ENCODE assay signal across 11 cellular contexts in the genomic region with DNA sequence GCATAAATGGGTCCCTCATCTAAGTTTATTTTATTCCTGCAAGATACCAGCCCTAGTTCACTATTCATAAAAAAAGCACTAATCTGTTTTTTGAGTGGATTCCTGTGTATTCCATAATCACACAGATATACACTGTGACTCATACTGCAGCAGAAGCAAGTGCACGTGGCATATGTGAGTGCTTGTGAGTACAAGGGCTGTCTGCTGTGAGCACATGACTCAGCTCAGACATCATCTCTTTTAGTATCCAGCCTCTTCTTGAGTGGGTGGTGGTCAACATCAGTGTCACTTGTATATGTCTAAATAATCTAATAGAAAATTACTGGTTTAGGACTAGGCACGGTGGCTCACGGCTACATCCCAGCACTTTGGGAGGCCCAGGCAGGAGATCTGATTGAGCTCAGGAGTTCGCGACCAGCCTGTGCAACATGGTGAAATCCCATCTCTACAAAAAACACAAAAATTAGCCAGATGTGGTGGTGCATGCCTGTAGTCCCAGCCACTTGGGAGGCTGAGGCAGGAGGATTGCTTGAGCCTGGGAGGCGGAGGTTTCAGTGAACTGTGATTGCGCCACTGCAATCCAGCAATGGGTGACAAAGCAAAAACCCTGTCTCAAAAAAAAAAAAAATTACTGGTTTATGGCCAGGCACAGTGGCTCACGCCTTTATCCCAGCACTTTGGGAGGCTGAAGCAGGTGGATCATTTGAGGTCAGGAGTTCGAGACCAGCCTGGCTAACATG. TPM values are rescaled to one million over a fixed set of nuclear protein-coding genes. Genes with fewer than 3 reads are reported as not detected.
DNase-seq lines count a peak whose midpoint lies in the region; ATAC-seq, FAIRE-seq and TF ChIP-seq lines count a peak whose summit lies in the region.
"Had no signal": no experiment of that assay in that cellular context is flagged by ENCODE, and none has a peak within 500 bp of the region (broad histone marks: within the 10 kb centered on the region; RNA-seq: fewer than 3 reads in every experiment).

No MANE protein-coding gene starts in this region.

- DNase-seq in DMS53 treated with DMSO at 0.1 percent for 48 hours (lab: John Stamatoyannopoulos, UW; ENCODE audit: unreplicated experiment) (peak; percentile 22), RKO (ENCODE audit: low spot score) (peak; percentile 86), posterior cingulate gyrus (peak in 6 of 10 donors; percentile 22 to 79 (median 44)), NCI-H1105 (lab: John Stamatoyannopoulos, UW) (no peak), GM12892 (ENCODE audit: insufficient read length) (no peak), NCI-H748 treated with DMSO at 0.1 percent for 48 hours (lab: John Stamatoyannopoulos, UW) (no peak)
- DNase-seq: esophagus squamous epithelium, NCI-H1930 had no signal

- intact Hi-C loops in posterior cingulate gyrus (cut with DNase I), result loop anchor here (2.0 kb wide), 1 partner anchor 15 kb away; no protein-coding TSS in a partner anchor

- TF ChIP-seq POLR2A in GM12892 (IDR thresholded peaks at IDR 0.05; ENCODE audit: low read depth, low read length), result no peak

- FAIRE-seq in GM12892 (lab: Jason Lieb, UNC), result no peak
- FAIRE-seq: G401.6 had no signal

- peak; percentile 81 for ATAC-seq in esophagus mucosa
- ATAC-seq in GM18511 (IDR thresholded peaks at IDR 0.05; ENCODE audit: unreplicated experiment), result no peak

RNA-seq across cellular contexts. Expression of a gene that starts 49.8 kb away (rescaled TPM):
- total RNA-seq in esophagus mucosa, result 32.0 TPM
- 43.0 TPM for polyA plus RNA-seq in GM12892 (2012; ENCODE audit: missing spikeins)

Comparison
In these comparisons a context has a peak if more than half of its experiments do, and no peak if none do; other contexts are left out.
1. DNase-seq: peak in DMS53 treated with DMSO at 0.1 percent for 48 hours (single experiment), RKO (single experiment) and posterior cingulate gyrus (6 of 10); none in NCI-H1105 (single experiment), GM12892 (single experiment) and NCI-H748 treated with DMSO at 0.1 percent for 48 hours (single experiment).